In genomic region chr6:81439417-81439816, GRCh38 we compare ENCODE assay signal across 24 cellular contexts.
DNase-seq lines count a peak whose midpoint lies in the region; TF ChIP-seq lines count a peak whose summit lies in the region.
"Had no signal": no experiment of that assay in that cellular context is flagged by ENCODE, and none has a peak within 500 bp of the region (broad histone marks: within the 10 kb centered on the region; RNA-seq: fewer than 3 reads in every experiment).

No MANE protein-coding gene starts in this region.

- peaks cover 26% of the 10 kb centered on the region for H3K9me3 Mint-ChIP-seq in HFFc6

- H3K9me3 ChIP-seq in HEK293 (ENCODE audit: control insufficient read depth, insufficient read depth, low read depth, low read length) (no peaks in the 10 kb centered on the region; the same call in 1 of the 2 replicates), adipocyte (ENCODE audit: control insufficient read depth, low read length) (peaks cover 34% of the 10 kb centered on the region), vagina (no peaks in the 10 kb centered on the region)

- no peaks in the 10 kb centered on the region for H3K36me3 ChIP-seq in HEK293 (ENCODE audit: control insufficient read depth in 2 of 2, insufficient read depth in 1 of 2, low read length in 2 of 2)
- no peaks in the 10 kb centered on the region for H3K36me3 ChIP-seq in adipocyte (ENCODE audit: control insufficient read depth, insufficient read depth, low read length, severe bottlenecking)
- no peaks in the 10 kb centered on the region for H3K36me3 ChIP-seq in vagina
- H3K36me3 ChIP-seq: BE2C, BLaER1 had no signal

- no peak overlapping the region for H3K27ac ChIP-seq in HEK293 (ENCODE audit: extremely low read depth, low read depth, low read length)
- no peak overlapping the region for H3K27ac ChIP-seq in vagina
- H3K27ac ChIP-seq: BLaER1 had no signal

- no peaks in the 10 kb centered on the region for H3K27me3 Mint-ChIP-seq in HFFc6 (ENCODE audit: insufficient read depth)
- H3K27me3 Mint-ChIP-seq: CD4-positive, alpha-beta memory T cell; CD4-positive, CD25-positive, alpha-beta regulatory T cell; CD8-positive, alpha-beta memory T cell had no signal

- no peak overlapping the region for H3K9ac ChIP-seq in adipocyte (ENCODE audit: low read length)
- H3K9ac ChIP-seq: BLaER1 had no signal

- no peak overlapping the region for H3K27ac Mint-ChIP-seq in HFFc6
- H3K27ac Mint-ChIP-seq: CD14-positive monocyte; CD4-positive, alpha-beta memory T cell; CD4-positive, CD25-positive, alpha-beta regulatory T cell; CD8-positive, alpha-beta memory T cell had no signal

- intact Hi-C loops in vagina (cut with DNase I), result no loop called here

- TF ChIP-seq POLR2A in vagina (IDR thresholded peaks at IDR 0.05), result no peak

- DNase-seq in HFFc6 (no peak), adipocyte (ENCODE audit: low read depth) (no peak), vagina (ENCODE audit: extremely low spot score in 2 of 2) (no peak), NCI-H187 (lab: John Stamatoyannopoulos, UW) (no peak)
- DNase-seq in activated effector memory CD4-positive, alpha-beta T cell treated with anti-CD3 and anti-CD28 coated beads, Interleukin-2, amount 50 U/mL, for 16 hours, result no peak
- DNase-seq: 8988T; ACHN; BE2C; C1 segment of cervical spinal cord; CD4-positive, alpha-beta memory T cell; CD4-positive, CD25-positive, alpha-beta regulatory T cell; CD8-positive, alpha-beta memory T cell; COR-L47; DMS 273 treated with DMSO at 0.1 percent for 48 hours; DMS153; DMS53; DMS79; DND-41; EL; GDM1 had no signal

- no peak for TF ChIP-seq CTCF in HEK293 (tag by site-specific recombination; IDR thresholded peaks at IDR 0.05)
- no peak for TF ChIP-seq CTCF in HFFc6 (IDR thresholded peaks at IDR 0.05)
- TF ChIP-seq CTCF in vagina (IDR thresholded peaks at IDR 0.05), result no peak

- peaks cover 24% of the 10 kb centered on the region for H3K36me3 Mint-ChIP-seq in HFFc6 (ENCODE audit: low read depth)
- H3K36me3 Mint-ChIP-seq: CD14-positive monocyte; CD4-positive, alpha-beta memory T cell; CD4-positive, CD25-positive, alpha-beta regulatory T cell; CD8-positive, alpha-beta memory T cell had no signal

- POLR2A ChIA-PET in HEK293 (lab: Yijun Ruan, JAX), result no interaction called here

- CTCF ChIA-PET in HEK293 (lab: Yijun Ruan, JAX), result interaction anchor here (1.0 kb wide), 1 partner anchor 27 kb away, joined by 3 read pairs; no protein-coding TSS in a partner anchor

- H3K4me1 ChIP-seq in HEK293 (ENCODE audit: control insufficient read depth, insufficient read depth, low read length) (no peaks in the 10 kb centered on the region), adipocyte (ENCODE audit: control insufficient read depth, insufficient read depth, low read length) (no peaks in the 10 kb centered on the region), vagina (no peaks in the 10 kb centered on the region)
- H3K4me1 ChIP-seq: BE2C, BLaER1 had no signal

- H3K4me3 ChIP-seq in HEK293 (ENCODE audit: low read depth, low read length) (no peak overlapping the region), adipocyte (ENCODE audit: low read length) (peak overlapping the region; percentile 17), vagina (no peak overlapping the region)
- H3K4me3 ChIP-seq: BLaER1, GM12878 had no signal

- no peaks in the 10 kb centered on the region for H3K4me1 Mint-ChIP-seq in HFFc6 (ENCODE audit: low read depth)
- H3K4me1 Mint-ChIP-seq: CD14-positive monocyte; CD4-positive, alpha-beta memory T cell; CD4-positive, CD25-positive, alpha-beta regulatory T cell; CD8-positive, alpha-beta memory T cell had no signal

- H3K4me3 Mint-ChIP-seq in HFFc6, result peak overlapping the region; percentile 17; the same call in 1 of the 2 replicates
- H3K4me3 Mint-ChIP-seq: CD14-positive monocyte; CD4-positive, alpha-beta memory T cell; CD4-positive, CD25-positive, alpha-beta regulatory T cell; CD8-positive, alpha-beta memory T cell had no signal

- H3K27me3 ChIP-seq in adipocyte (replicated peaks; ENCODE audit: control insufficient read depth, insufficient read depth, low read length) (no peaks in the 10 kb centered on the region), vagina (no peaks in the 10 kb centered on the region)
- H3K27me3 ChIP-seq: BE2C, BLaER1 had no signal

TF ChIP-seq in HEK293, 187 proteins besides CTCF, POLR2A, EP300 and RAD21:
- TF ChIP-seq ZFP37 (tag by site-specific recombination; IDR thresholded peaks at IDR 0.05), result no peak
- no peak for TF ChIP-seq ZNF624 (tag by site-specific recombination; IDR thresholded peaks at IDR 0.05)
- TF ChIP-seq, protein P1, sequence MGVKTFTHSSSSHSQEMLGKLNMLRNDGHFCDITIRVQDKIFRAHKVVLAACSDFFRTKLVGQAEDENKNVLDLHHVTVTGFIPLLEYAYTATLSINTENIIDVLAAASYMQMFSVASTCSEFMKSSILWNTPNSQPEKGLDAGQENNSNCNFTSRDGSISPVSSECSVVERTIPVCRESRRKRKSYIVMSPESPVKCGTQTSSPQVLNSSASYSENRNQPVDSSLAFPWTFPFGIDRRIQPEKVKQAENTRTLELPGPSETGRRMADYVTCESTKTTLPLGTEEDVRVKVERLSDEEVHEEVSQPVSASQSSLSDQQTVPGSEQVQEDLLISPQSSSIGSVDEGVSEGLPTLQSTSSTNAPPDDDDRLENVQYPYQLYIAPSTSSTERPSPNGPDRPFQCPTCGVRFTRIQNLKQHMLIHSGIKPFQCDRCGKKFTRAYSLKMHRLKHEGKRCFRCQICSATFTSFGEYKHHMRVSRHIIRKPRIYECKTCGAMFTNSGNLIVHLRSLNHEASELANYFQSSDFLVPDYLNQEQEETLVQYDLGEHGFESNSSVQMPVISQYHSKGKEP (tag by site-specific recombination; IDR thresholded peaks at IDR 0.05), result no peak
- TF ChIP-seq, protein P2, sequence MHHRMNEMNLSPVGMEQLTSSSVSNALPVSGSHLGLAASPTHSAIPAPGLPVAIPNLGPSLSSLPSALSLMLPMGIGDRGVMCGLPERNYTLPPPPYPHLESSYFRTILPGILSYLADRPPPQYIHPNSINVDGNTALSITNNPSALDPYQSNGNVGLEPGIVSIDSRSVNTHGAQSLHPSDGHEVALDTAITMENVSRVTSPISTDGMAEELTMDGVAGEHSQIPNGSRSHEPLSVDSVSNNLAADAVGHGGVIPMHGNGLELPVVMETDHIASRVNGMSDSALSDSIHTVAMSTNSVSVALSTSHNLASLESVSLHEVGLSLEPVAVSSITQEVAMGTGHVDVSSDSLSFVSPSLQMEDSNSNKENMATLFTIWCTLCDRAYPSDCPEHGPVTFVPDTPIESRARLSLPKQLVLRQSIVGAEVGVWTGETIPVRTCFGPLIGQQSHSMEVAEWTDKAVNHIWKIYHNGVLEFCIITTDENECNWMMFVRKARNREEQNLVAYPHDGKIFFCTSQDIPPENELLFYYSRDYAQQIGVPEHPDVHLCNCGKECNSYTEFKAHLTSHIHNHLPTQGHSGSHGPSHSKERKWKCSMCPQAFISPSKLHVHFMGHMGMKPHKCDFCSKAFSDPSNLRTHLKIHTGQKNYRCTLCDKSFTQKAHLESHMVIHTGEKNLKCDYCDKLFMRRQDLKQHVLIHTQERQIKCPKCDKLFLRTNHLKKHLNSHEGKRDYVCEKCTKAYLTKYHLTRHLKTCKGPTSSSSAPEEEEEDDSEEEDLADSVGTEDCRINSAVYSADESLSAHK (tag by site-specific recombination; IDR thresholded peaks at IDR 0.05), result no peak
- TF ChIP-seq ZNF350 (tag by site-specific recombination; IDR thresholded peaks at IDR 0.05), result no peak
- TF ChIP-seq SETDB1 (IDR thresholded peaks at IDR 0.05; ENCODE audit: insufficient read length, low read length), result peak; percentile 97
- no peak for TF ChIP-seq ZNF626 (tag by site-specific recombination; IDR thresholded peaks at IDR 0.05)
- no peak for TF ChIP-seq ZNF521 (tag by site-specific recombination; IDR thresholded peaks at IDR 0.05)
